In the genomic region with DNA sequence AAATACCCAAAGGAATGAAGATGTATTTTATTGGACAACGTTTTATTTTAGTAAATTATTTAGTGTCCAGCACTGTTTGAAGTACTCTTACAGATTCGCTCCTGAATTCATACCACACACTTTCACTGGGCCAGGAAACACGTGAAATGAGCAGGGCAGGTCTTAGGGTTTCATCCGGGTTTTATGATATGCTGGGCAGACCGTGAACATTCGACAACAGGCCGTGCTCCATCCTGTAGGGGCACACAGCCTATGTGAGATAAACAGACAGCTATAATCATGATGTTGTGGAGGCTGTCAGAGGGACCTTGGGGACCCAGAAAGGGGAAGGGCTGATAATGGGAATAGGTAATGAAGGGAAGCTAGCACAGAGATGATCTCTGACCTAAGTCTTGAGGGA, we compare ENCODE assay signal across 18 cellular contexts.
"Had no signal": no experiment of that assay in that cellular context is flagged by ENCODE, and none has a peak within 500 bp of the region (broad histone marks: within the 10 kb centered on the region; RNA-seq: fewer than 3 reads in every experiment).

No MANE protein-coding gene starts in this region.

- H3K4me1 ChIP-seq: colonic mucosa, prostate gland had no signal

- ATAC-seq: activated T-cell treated with anti-CD3 and anti-CD28 coated beads, Interleukin-2, amount 50 U/mL, for 72 hours; naive thymus-derived CD8-positive, alpha-beta T cell; right cardiac atrium; stimulated activated naive CD8-positive, alpha-beta T cell treated with anti-CD3 and anti-CD28 coated beads, Interleukin-15, amount 100 ng/mL, for 72 hours had no signal

- H3K27ac ChIP-seq: colonic mucosa, prostate gland had no signal

- H3K27me3 ChIP-seq: colonic mucosa, spleen had no signal

- H3K36me3 ChIP-seq: colonic mucosa, prostate gland, spleen had no signal

- H3K4me3 ChIP-seq: colonic mucosa, mucosa of descending colon, prostate gland had no signal

- DNase-seq: activated B cell treated with CpG ODN at 0.5 μM for 24 hours; activated CD4-positive, alpha-beta T cell treated with anti-CD3 and anti-CD28 coated beads, Interleukin-2, amount 10 ng/mL, durations not matched to agents 7 days and 5 days; activated CD8-positive, alpha-beta memory T cell treated with anti-CD3 and anti-CD28 coated beads, Interleukin-2, amount 50 U/mL, for 48 hours; activated gamma-delta T cell treated with Interleukin-2 at 50 U/mL for 16 hours; activated T-cell treated with anti-CD3 and anti-CD28 coated beads, Interleukin-2, amount 50 U/mL, for 72 hours; amniotic stem cell; central memory CD4-positive, alpha-beta T cell; colonic mucosa; effector memory CD4-positive, alpha-beta T cell; mammary epithelial cell; naive thymus-derived CD8-positive, alpha-beta T cell; occipital lobe; spleen; stimulated activated CD4-positive, alpha-beta T cell treated with anti-CD3 and anti-CD28 coated beads, Interleukin-1b, Interleukin-23, amount 100 ng/mL, for 48 hours; stimulated activated naive CD8-positive, alpha-beta T cell treated with anti-CD3 and anti-CD28 coated beads, Interleukin-15, amount 100 ng/mL, for 72 hours had no signal

- H3K9me3 ChIP-seq: colonic mucosa, mucosa of descending colon, prostate gland had no signal
